In the genomic region with DNA sequence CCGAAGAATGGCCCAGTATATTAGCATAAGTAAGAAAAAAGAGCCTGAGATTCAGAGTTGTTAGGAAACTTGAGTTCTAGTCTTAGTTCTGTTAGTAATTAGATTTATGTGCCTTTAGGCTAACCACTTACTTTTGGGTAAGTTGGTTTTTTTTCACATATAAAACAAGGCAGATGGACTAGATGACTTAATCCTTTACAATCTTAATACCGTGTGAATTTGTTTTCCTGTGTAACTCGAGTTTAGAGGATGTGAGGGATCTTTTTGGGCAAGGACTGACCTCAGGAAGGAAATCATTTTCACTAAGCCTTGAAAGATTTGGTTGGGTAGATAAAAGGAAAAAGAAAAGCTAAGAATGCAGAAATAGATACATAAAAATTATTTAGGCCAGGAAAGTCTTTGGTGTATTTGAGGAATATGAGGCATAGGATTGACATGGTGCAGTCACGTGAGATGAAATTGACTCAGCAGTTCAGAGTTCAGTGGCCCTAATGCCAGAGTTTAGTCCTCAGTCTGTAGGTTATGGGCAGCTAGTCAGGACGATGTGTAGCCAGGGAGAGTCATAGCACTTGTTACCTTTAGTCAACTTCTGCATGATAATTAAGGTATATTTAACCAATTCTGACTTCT, we compare ENCODE assay signal across 12 cellular contexts. TPM values are rescaled to one million over a fixed set of nuclear protein-coding genes. Genes with fewer than 3 reads are reported as not detected.
DNase-seq lines count a peak whose midpoint lies in the region; ATAC-seq and TF ChIP-seq lines count a peak whose summit lies in the region.
"Had no signal": no experiment of that assay in that cellular context is flagged by ENCODE, and none has a peak within 500 bp of the region (broad histone marks: within the 10 kb centered on the region; RNA-seq: fewer than 3 reads in every experiment).

No MANE protein-coding gene starts in this region.

- POLR2A ChIA-PET in activated CD8-positive, alpha-beta T cell treated with anti-CD3 and anti-CD28 coated beads, Interleukin-2, amount 10 ng/mL, durations not matched to agents 7 days and 5 days (lab: Charles Lee): interaction anchor here (0.9 kb wide), 1 partner anchor 34 kb away, joined by 3 read pairs; no protein-coding TSS in a partner anchor

- TF ChIP-seq CTCF in spleen (IDR thresholded peaks at IDR 0.05 in 8 of 11, conservative IDR thresholded peaks at IDR 0.05 in 3 of 11): no peak

- peaks cover 0 to 18% (median 0%) of the 10 kb centered on the region in 6 donors for H3K36me3 ChIP-seq in spleen

- no peaks in the 10 kb centered on the region for H3K9me3 Mint-ChIP-seq in activated T-cell treated with anti-CD3 and anti-CD28 coated beads, Interleukin-2, amount 50 U/mL, for 24 hours
- H3K9me3 Mint-ChIP-seq in activated CD8-positive, alpha-beta T cell treated with anti-CD3 and anti-CD28 coated beads, Interleukin-2, amount 10 ng/mL, durations not matched to agents 7 days and 5 days (ENCODE audit: insufficient read depth): no peaks in the 10 kb centered on the region

- H3K4me3 ChIP-seq in spleen: no peak overlapping the region
- H3K4me3 ChIP-seq: PC-9 had no signal

- no peak for TF ChIP-seq POLR2A in spleen (IDR thresholded peaks at IDR 0.05)

- no peaks in the 10 kb centered on the region for H3K27me3 Mint-ChIP-seq in activated T-cell treated with anti-CD3 and anti-CD28 coated beads, Interleukin-2, amount 50 U/mL, for 24 hours
- no peaks in the 10 kb centered on the region for H3K27me3 Mint-ChIP-seq in activated CD8-positive, alpha-beta T cell treated with anti-CD3 and anti-CD28 coated beads, Interleukin-2, amount 10 ng/mL, durations not matched to agents 7 days and 5 days (ENCODE audit: low read depth)

- peak overlapping the region; percentile 84 for H3K27ac Mint-ChIP-seq in activated T-cell treated with anti-CD3 and anti-CD28 coated beads, Interleukin-2, amount 50 U/mL, for 24 hours
- no peak overlapping the region for H3K27ac Mint-ChIP-seq in activated CD8-positive, alpha-beta T cell treated with anti-CD3 and anti-CD28 coated beads, Interleukin-2, amount 10 ng/mL, durations not matched to agents 7 days and 5 days

- DNase-seq in activated T-cell treated with anti-CD3 and anti-CD28 coated beads, Interleukin-2, amount 50 U/mL, for 24 hours: no peak
- DNase-seq in activated T-cell treated with anti-CD3 and anti-CD28 coated beads, Interleukin-2, amount 50 U/mL, for 1 hour: no peak
- no peak for DNase-seq in activated CD8-positive, alpha-beta T cell treated with anti-CD3 and anti-CD28 coated beads, Interleukin-2, amount 10 ng/mL, durations not matched to agents 7 days and 5 days
- DNase-seq in left ventricle myocardium superior (no peak), spleen (no peak), midbrain (lab: John Stamatoyannopoulos, UW) (no peak)
- no peak for DNase-seq in NK-92 treated with Interleukin-12 subunit alpha and Interleukin-12 subunit beta, amount 100 ng/mL, for 24 hours (lab: John Stamatoyannopoulos, UW)
- DNase-seq: ACHN, erythroblast, KG1, PC-9 had no signal

- no peaks in the 10 kb centered on the region for H3K9me3 ChIP-seq in spleen

- intact Hi-C loops in left ventricle myocardium superior (cut with micrococcal nuclease): no loop called here
- intact Hi-C loops in spleen (cut with DNase I; ENCODE audit: low total_unique reads): no loop called here

- H3K36me3 Mint-ChIP-seq in activated T-cell treated with anti-CD3 and anti-CD28 coated beads, Interleukin-2, amount 50 U/mL, for 24 hours (ENCODE audit: low read depth): peaks cover 46% of the 10 kb centered on the region
- peaks cover 57% of the 10 kb centered on the region for H3K36me3 Mint-ChIP-seq in activated CD8-positive, alpha-beta T cell treated with anti-CD3 and anti-CD28 coated beads, Interleukin-2, amount 10 ng/mL, durations not matched to agents 7 days and 5 days (ENCODE audit: low read depth)

- H3K4me1 Mint-ChIP-seq in activated T-cell treated with anti-CD3 and anti-CD28 coated beads, Interleukin-2, amount 50 U/mL, for 24 hours (ENCODE audit: low read depth): peaks cover 76% of the 10 kb centered on the region
- peaks cover 48% of the 10 kb centered on the region for H3K4me1 Mint-ChIP-seq in activated CD8-positive, alpha-beta T cell treated with anti-CD3 and anti-CD28 coated beads, Interleukin-2, amount 10 ng/mL, durations not matched to agents 7 days and 5 days (ENCODE audit: low read depth)

- CTCF ChIA-PET in activated CD8-positive, alpha-beta T cell treated with anti-CD3 and anti-CD28 coated beads, Interleukin-2, amount 10 ng/mL, durations not matched to agents 7 days and 5 days (lab: Charles Lee): no interaction called here

- no peaks in the 10 kb centered on the region for H3K27me3 ChIP-seq in spleen (replicated peaks in 1 of 7)

- peak; percentile 19 for ATAC-seq in activated CD8-positive, alpha-beta T cell treated with anti-CD3 and anti-CD28 coated beads, Interleukin-2, amount 10 ng/mL, durations not matched to agents 7 days and 5 days
- ATAC-seq in left ventricle myocardium superior: peak; percentile 37
- ATAC-seq in HG02981 (IDR thresholded peaks at IDR 0.05; ENCODE audit: unreplicated experiment): no peak

- peak overlapping the region in 7 of 8 donors; percentile 55 to 78 (median 65) for H3K27ac ChIP-seq in spleen
- H3K27ac ChIP-seq: PC-9 had no signal

- H3K4me1 ChIP-seq in spleen: peaks cover 23 to 99% (median 73%) of the 10 kb centered on the region in 6 donors

- H3K4me3 Mint-ChIP-seq in activated T-cell treated with anti-CD3 and anti-CD28 coated beads, Interleukin-2, amount 50 U/mL, for 24 hours: no peak overlapping the region
- H3K4me3 Mint-ChIP-seq in activated CD8-positive, alpha-beta T cell treated with anti-CD3 and anti-CD28 coated beads, Interleukin-2, amount 10 ng/mL, durations not matched to agents 7 days and 5 days: no peak overlapping the region

- 34 to 44% (median 37%) methylated on average over 5 of the region's 5 CpGs for WGBS in spleen, 5 donors

RNA-seq across cellular contexts. Expression of gene PAK2, which starts 34.6 kb away (rescaled TPM):
- 100 to 1,000 TPM in 1 of 2 experiments, 10 to 100 TPM in 1; 84.7 to 104 TPM for total RNA-seq in activated CD8-positive, alpha-beta T cell treated with anti-CD3 and anti-CD28 coated beads, Interleukin-2, amount 10 ng/mL, durations not matched to agents 7 days and 5 days
- total RNA-seq in left ventricle myocardium superior (43.5 TPM), spleen (100 to 1,000 TPM in 5 of 7 donors, 10 to 100 TPM in 2; 95.1 to 113 (median 108) TPM)
- polyA plus RNA-seq in spleen: 10 to 100 TPM; 21.2 to 34.9 (median 25.1) TPM
